Comparison of ENCODE assay signal across 1 cellular context in the genomic region with DNA sequence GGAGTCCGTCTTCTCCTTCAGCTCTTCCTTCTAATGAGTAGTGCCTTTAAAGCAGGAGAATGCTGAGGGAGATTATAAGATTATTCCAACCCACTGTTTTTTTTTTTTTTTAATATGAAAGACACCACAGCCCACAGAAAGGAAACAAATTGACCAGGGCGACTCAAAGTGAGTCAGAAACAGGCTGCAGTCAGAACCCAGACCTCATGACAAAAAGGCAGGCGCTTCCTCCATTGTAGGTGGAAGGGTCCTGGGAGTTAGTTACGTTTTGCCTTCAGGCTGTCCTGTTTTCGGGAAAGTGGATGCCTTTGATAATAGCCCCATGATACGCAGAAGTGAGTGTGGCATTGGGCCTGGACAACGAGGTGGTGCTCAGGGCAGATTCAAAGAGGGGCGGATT.
TF ChIP-seq lines count a peak whose summit lies in the region.

No MANE protein-coding gene starts in this region.

TF ChIP-seq in SK-N-SH, 30 proteins besides CTCF, POLR2A, EP300 and RAD21 (continued from another document):
- TF ChIP-seq TEAD4 (IDR thresholded peaks at IDR 0.05; ENCODE audit: borderline replicate concordance, insufficient read depth) (no peak), JUND (IDR thresholded peaks at IDR 0.05) (no peak), SMC3 (IDR thresholded peaks at IDR 0.05; ENCODE audit: low read depth, low read length) (no peak), YY1 (IDR thresholded peaks at IDR 0.05; ENCODE audit: low read depth) (no peak)
